In the genomic region with DNA sequence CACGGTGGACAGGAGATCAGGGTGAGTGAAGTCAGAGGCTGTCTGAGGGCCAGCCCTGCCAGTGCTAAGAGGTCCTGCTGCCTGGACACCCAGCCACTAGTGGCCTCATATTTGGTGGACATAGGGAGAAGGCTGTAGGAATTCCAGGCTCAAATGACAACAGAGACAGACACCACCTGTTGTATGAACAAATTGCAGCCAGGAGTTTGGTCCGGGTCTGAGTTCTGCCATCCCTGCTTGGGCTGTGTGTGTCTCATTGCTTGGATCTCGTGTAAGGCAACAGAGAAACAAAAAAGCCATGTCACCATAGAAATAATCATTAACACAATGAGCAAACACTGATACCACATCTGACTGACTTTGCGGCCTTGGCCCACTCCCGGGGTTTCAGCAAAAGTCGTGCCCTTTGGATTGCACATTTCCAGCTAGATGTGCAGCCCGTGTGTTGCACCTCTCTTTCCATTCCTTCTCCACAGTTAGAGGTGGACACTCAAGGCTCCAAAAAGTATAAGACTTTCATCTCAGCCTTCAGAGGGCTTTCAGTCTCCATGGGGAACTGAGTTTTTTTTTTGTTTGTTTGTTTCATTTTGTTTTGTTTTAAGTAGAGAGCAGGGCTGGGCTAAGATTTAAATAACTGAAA, we compare ENCODE assay signal across 1 cellular context.
TF ChIP-seq lines count a peak whose summit lies in the region.
"Not testable (repeated sequence)": the region's sequence is repeated elsewhere in the genome, so short reads cannot be mapped to it uniquely, and the experiment has no call there.

No MANE protein-coding gene starts in this region.

TF ChIP-seq in HepG2, 621 proteins besides CTCF, POLR2A, EP300 and RAD21 (continued from another document and continues in another):
- TF ChIP-seq NFIC (IDR thresholded peaks at IDR 0.05; ENCODE audit: low read length) (0 out of 2 replicates have a peak, but pooled peaks have one; percentile 63), NFYC (CRISPR knock-in tag; IDR thresholded peaks at IDR 0.05) (peak; percentile 30; the same call in 1 of the 2 replicates), POGZ (CRISPR knock-in tag; IDR thresholded peaks at IDR 0.05) (peak; percentile 74), ZSCAN21 (CRISPR knock-in tag; IDR thresholded peaks at IDR 0.05; ENCODE audit: borderline replicate concordance) (peak; percentile 62; the same call in 1 of the 2 replicates), SOX6 (CRISPR knock-in tag; IDR thresholded peaks at IDR 0.05) (peak; percentile 95), ZSCAN9 (CRISPR knock-in tag; IDR thresholded peaks at IDR 0.05; ENCODE audit: borderline replicate concordance) (peak; percentile 69; the same call in 1 of the 2 replicates), FOXA1 (CRISPR knock-in tag; IDR thresholded peaks at IDR 0.05) (peak; percentile 86), SP140L (CRISPR knock-in tag; IDR thresholded peaks at IDR 0.05; ENCODE audit: borderline replicate concordance) (peak; percentile 82; the same call in 1 of the 2 replicates), KAT8 (CRISPR knock-in tag; IDR thresholded peaks at IDR 0.05) (peak; percentile 80), SP5 (CRISPR knock-in tag; IDR thresholded peaks at IDR 0.05; ENCODE audit: borderline replicate concordance, low read depth) (peak; percentile 75; the same call in 1 of the 2 replicates), ZNF317 (CRISPR knock-in tag; IDR thresholded peaks at IDR 0.05) (peak; percentile 53; the same call in 1 of the 2 replicates), ATF7-NPFF (CRISPR knock-in tag; IDR thresholded peaks at IDR 0.05; ENCODE audit: low read depth) (0 out of 2 replicates have a peak, but pooled peaks have one; percentile 31), ZNF788 (CRISPR knock-in tag; IDR thresholded peaks at IDR 0.05; ENCODE audit: borderline replicate concordance) (0 out of 2 replicates have a peak, but pooled peaks have one; percentile 46), FOXJ3 (CRISPR knock-in tag; IDR thresholded peaks at IDR 0.05; ENCODE audit: borderline replicate concordance) (peak; percentile 91; the same call in 1 of the 2 replicates), KLF16 (CRISPR knock-in tag; IDR thresholded peaks at IDR 0.05) (peak in 1 of 2 experiments; percentile 65; a peak in 2 of 4 replicates), SALL2 (CRISPR knock-in tag; IDR thresholded peaks at IDR 0.05) (peak; percentile 53; the same call in 1 of the 2 replicates), SIX1 (CRISPR knock-in tag; IDR thresholded peaks at IDR 0.05; ENCODE audit: borderline replicate concordance) (peak; percentile 74; the same call in 1 of the 2 replicates), DNMT3B (CRISPR knock-in tag; conservative IDR thresholded peaks at IDR 0.05) (0 out of 2 replicates have a peak, but pooled peaks have one; percentile 55), PITX1 (CRISPR knock-in tag; IDR thresholded peaks at IDR 0.05) (0 out of 2 replicates have a peak, but pooled peaks have one; percentile 27), MYC (CRISPR knock-in tag; IDR thresholded peaks at IDR 0.05; ENCODE audit: borderline replicate concordance) (peak; percentile 57; the same call in 1 of the 2 replicates), ATF1 (CRISPR knock-in tag; IDR thresholded peaks at IDR 0.05) (peak; percentile 58; the same call in 1 of the 2 replicates), HOXD1 (CRISPR knock-in tag; IDR thresholded peaks at IDR 0.05) (peak; percentile 61; the same call in 1 of the 2 replicates), REPIN1 (CRISPR knock-in tag; IDR thresholded peaks at IDR 0.05; ENCODE audit: borderline replicate concordance, low read depth) (peak; percentile 72), ZFY (CRISPR knock-in tag; IDR thresholded peaks at IDR 0.05) (peak; percentile 74; the same call in 1 of the 2 replicates), NAIF1 (CRISPR knock-in tag; IDR thresholded peaks at IDR 0.05; ENCODE audit: borderline replicate concordance) (peak; percentile 65; the same call in 1 of the 2 replicates), RFXANK (CRISPR knock-in tag; IDR thresholded peaks at IDR 0.05) (peak; percentile 80; the same call in 1 of the 2 replicates)
- TF ChIP-seq, protein P1, sequence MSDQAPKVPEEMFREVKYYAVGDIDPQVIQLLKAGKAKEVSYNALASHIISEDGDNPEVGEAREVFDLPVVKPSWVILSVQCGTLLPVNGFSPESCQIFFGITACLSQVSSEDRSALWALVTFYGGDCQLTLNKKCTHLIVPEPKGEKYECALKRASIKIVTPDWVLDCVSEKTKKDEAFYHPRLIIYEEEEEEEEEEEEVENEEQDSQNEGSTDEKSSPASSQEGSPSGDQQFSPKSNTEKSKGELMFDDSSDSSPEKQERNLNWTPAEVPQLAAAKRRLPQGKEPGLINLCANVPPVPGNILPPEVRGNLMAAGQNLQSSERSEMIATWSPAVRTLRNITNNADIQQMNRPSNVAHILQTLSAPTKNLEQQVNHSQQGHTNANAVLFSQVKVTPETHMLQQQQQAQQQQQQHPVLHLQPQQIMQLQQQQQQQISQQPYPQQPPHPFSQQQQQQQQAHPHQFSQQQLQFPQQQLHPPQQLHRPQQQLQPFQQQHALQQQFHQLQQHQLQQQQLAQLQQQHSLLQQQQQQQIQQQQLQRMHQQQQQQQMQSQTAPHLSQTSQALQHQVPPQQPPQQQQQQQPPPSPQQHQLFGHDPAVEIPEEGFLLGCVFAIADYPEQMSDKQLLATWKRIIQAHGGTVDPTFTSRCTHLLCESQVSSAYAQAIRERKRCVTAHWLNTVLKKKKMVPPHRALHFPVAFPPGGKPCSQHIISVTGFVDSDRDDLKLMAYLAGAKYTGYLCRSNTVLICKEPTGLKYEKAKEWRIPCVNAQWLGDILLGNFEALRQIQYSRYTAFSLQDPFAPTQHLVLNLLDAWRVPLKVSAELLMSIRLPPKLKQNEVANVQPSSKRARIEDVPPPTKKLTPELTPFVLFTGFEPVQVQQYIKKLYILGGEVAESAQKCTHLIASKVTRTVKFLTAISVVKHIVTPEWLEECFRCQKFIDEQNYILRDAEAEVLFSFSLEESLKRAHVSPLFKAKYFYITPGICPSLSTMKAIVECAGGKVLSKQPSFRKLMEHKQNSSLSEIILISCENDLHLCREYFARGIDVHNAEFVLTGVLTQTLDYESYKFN (CRISPR knock-in tag; conservative IDR thresholded peaks at IDR 0.05): peak; percentile 95
- not testable (repeated sequence) for TF ChIP-seq SOX6, FOXA1 (IDR thresholded peaks at IDR 0.05)
- TF ChIP-seq, protein P2, sequence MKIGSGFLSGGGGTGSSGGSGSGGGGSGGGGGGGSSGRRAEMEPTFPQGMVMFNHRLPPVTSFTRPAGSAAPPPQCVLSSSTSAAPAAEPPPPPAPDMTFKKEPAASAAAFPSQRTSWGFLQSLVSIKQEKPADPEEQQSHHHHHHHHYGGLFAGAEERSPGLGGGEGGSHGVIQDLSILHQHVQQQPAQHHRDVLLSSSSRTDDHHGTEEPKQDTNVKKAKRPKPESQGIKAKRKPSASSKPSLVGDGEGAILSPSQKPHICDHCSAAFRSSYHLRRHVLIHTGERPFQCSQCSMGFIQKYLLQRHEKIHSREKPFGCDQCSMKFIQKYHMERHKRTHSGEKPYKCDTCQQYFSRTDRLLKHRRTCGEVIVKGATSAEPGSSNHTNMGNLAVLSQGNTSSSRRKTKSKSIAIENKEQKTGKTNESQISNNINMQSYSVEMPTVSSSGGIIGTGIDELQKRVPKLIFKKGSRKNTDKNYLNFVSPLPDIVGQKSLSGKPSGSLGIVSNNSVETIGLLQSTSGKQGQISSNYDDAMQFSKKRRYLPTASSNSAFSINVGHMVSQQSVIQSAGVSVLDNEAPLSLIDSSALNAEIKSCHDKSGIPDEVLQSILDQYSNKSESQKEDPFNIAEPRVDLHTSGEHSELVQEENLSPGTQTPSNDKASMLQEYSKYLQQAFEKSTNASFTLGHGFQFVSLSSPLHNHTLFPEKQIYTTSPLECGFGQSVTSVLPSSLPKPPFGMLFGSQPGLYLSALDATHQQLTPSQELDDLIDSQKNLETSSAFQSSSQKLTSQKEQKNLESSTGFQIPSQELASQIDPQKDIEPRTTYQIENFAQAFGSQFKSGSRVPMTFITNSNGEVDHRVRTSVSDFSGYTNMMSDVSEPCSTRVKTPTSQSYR (CRISPR knock-in tag; IDR thresholded peaks at IDR 0.05; ENCODE audit: borderline replicate concordance): peak; percentile 64; the same call in 1 of the 2 replicates
- TF ChIP-seq, protein P3, sequence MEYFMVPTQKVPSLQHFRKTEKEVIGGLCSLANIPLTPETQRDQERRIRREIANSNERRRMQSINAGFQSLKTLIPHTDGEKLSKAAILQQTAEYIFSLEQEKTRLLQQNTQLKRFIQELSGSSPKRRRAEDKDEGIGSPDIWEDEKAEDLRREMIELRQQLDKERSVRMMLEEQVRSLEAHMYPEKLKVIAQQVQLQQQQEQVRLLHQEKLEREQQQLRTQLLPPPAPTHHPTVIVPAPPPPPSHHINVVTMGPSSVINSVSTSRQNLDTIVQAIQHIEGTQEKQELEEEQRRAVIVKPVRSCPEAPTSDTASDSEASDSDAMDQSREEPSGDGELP (IDR thresholded peaks at IDR 0.05; ENCODE audit: borderline replicate concordance, low read depth): peak; percentile 75
- TF ChIP-seq, protein P4, sequence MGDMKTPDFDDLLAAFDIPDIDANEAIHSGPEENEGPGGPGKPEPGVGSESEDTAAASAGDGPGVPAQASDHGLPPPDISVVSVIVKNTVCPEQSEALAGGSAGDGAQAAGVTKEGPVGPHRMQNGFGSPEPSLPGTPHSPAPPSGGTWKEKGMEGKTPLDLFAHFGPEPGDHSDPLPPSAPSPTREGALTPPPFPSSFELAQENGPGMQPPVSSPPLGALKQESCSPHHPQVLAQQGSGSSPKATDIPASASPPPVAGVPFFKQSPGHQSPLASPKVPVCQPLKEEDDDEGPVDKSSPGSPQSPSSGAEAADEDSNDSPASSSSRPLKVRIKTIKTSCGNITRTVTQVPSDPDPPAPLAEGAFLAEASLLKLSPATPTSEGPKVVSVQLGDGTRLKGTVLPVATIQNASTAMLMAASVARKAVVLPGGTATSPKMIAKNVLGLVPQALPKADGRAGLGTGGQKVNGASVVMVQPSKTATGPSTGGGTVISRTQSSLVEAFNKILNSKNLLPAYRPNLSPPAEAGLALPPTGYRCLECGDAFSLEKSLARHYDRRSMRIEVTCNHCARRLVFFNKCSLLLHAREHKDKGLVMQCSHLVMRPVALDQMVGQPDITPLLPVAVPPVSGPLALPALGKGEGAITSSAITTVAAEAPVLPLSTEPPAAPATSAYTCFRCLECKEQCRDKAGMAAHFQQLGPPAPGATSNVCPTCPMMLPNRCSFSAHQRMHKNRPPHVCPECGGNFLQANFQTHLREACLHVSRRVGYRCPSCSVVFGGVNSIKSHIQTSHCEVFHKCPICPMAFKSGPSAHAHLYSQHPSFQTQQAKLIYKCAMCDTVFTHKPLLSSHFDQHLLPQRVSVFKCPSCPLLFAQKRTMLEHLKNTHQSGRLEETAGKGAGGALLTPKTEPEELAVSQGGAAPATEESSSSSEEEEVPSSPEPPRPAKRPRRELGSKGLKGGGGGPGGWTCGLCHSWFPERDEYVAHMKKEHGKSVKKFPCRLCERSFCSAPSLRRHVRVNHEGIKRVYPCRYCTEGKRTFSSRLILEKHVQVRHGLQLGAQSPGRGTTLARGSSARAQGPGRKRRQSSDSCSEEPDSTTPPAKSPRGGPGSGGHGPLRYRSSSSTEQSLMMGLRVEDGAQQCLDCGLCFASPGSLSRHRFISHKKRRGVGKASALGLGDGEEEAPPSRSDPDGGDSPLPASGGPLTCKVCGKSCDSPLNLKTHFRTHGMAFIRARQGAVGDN (CRISPR knock-in tag; IDR thresholded peaks at IDR 0.05): peak; percentile 74
- TF ChIP-seq, protein P5, sequence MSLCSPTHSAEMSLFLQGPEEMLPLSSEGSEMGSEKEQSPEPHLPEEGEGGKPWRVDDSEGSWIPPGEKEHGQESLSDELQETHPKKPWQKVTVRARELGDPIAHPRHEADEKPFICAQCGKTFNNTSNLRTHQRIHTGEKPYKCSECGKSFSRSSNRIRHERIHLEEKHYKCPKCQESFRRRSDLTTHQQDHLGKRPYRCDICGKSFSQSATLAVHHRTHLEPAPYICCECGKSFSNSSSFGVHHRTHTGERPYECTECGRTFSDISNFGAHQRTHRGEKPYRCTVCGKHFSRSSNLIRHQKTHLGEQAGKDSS (CRISPR knock-in tag; IDR thresholded peaks at IDR 0.05; ENCODE audit: borderline replicate concordance, low read depth): peak; percentile 56; the same call in 1 of the 2 replicates
- TF ChIP-seq, protein P6, sequence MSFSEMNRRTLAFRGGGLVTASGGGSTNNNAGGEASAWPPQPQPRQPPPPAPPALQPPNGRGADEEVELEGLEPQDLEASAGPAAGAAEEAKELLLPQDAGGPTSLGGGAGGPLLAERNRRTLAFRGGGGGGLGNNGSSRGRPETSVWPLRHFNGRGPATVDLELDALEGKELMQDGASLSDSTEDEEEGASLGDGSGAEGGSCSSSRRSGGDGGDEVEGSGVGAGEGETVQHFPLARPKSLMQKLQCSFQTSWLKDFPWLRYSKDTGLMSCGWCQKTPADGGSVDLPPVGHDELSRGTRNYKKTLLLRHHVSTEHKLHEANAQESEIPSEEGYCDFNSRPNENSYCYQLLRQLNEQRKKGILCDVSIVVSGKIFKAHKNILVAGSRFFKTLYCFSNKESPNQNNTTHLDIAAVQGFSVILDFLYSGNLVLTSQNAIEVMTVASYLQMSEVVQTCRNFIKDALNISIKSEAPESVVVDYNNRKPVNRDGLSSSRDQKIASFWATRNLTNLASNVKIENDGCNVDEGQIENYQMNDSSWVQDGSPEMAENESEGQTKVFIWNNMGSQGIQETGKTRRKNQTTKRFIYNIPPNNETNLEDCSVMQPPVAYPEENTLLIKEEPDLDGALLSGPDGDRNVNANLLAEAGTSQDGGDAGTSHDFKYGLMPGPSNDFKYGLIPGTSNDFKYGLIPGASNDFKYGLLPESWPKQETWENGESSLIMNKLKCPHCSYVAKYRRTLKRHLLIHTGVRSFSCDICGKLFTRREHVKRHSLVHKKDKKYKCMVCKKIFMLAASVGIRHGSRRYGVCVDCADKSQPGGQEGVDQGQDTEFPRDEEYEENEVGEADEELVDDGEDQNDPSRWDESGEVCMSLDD (CRISPR knock-in tag; IDR thresholded peaks at IDR 0.05; ENCODE audit: borderline replicate concordance): peak; percentile 32; the same call in 1 of the 2 replicates
- TF ChIP-seq, protein P7, sequence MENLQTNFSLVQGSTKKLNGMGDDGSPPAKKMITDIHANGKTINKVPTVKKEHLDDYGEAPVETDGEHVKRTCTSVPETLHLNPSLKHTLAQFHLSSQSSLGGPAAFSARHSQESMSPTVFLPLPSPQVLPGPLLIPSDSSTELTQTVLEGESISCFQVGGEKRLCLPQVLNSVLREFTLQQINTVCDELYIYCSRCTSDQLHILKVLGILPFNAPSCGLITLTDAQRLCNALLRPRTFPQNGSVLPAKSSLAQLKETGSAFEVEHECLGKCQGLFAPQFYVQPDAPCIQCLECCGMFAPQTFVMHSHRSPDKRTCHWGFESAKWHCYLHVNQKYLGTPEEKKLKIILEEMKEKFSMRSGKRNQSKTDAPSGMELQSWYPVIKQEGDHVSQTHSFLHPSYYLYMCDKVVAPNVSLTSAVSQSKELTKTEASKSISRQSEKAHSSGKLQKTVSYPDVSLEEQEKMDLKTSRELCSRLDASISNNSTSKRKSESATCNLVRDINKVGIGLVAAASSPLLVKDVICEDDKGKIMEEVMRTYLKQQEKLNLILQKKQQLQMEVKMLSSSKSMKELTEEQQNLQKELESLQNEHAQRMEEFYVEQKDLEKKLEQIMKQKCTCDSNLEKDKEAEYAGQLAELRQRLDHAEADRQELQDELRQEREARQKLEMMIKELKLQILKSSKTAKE (CRISPR knock-in tag; IDR thresholded peaks at IDR 0.05; ENCODE audit: borderline replicate concordance): peak; percentile 29; the same call in 1 of the 2 replicates
- TF ChIP-seq, protein P8, sequence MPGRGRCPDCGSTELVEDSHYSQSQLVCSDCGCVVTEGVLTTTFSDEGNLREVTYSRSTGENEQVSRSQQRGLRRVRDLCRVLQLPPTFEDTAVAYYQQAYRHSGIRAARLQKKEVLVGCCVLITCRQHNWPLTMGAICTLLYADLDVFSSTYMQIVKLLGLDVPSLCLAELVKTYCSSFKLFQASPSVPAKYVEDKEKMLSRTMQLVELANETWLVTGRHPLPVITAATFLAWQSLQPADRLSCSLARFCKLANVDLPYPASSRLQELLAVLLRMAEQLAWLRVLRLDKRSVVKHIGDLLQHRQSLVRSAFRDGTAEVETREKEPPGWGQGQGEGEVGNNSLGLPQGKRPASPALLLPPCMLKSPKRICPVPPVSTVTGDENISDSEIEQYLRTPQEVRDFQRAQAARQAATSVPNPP (CRISPR knock-in tag; IDR thresholded peaks at IDR 0.05): peak; percentile 73; the same call in 1 of the 2 replicates
